In the genomic region with DNA sequence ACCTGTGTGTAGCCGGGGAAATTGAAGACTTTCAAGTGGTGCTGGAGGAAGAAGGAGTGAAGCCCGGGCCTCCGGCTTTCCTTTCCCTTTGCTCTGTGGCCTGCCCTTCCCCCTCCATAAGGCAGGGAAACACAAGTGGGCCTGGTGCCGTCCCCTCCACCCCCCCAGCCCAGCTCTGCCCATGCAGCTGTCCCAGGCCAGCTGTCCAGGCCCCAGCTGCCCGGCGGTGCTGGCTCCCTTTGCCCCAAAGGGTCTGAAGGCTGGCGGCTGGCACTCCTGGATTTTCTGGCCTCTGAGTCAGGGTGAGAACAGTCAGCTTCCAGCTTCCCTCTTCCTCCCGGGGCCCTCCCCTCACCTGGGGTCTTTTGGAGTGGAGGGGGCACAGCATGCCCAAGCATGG, we compare ENCODE assay signal across 10 cellular contexts. TPM values are rescaled to one million over a fixed set of nuclear protein-coding genes. Genes with fewer than 3 reads are reported as not detected.
DNase-seq lines count a peak whose midpoint lies in the region; ATAC-seq, FAIRE-seq and TF ChIP-seq lines count a peak whose summit lies in the region.
"Had no signal": no experiment of that assay in that cellular context is flagged by ENCODE, and none has a peak within 500 bp of the region (broad histone marks: within the 10 kb centered on the region; RNA-seq: fewer than 3 reads in every experiment).

No MANE protein-coding gene starts in this region.

- no peaks in the 10 kb centered on the region for H3K9me3 Mint-ChIP-seq in activated naive CD4-positive, alpha-beta T cell treated with anti-CD3 and anti-CD28 coated beads, Interleukin-2, amount 50 U/mL, for 72 hours

- H3K9me3 ChIP-seq in neuronal stem cell (replicated peaks in 1 of 2; ENCODE audit: control insufficient read depth in 2 of 2, insufficient read depth in 1 of 2, low read depth in 1 of 2, low read length in 2 of 2) (no peaks in the 10 kb centered on the region), upper lobe of right lung (no peaks in the 10 kb centered on the region)
- H3K9me3 ChIP-seq: left lung had no signal

- H3K36me3 ChIP-seq in neuronal stem cell (replicated peaks in 1 of 2; ENCODE audit: control insufficient read depth in 2 of 2, insufficient read depth in 2 of 2, low read length in 2 of 2) (peaks cover 0 to 10% of the 10 kb centered on the region in 2 donors), upper lobe of right lung (peaks cover 9% of the 10 kb centered on the region)

- H3K14ac ChIP-seq in neuronal stem cell (ENCODE audit: low read length): no peak overlapping the region

- peak overlapping the region; percentile 82 for H2AK5ac ChIP-seq in neuronal stem cell (ENCODE audit: low read depth, low read length)

- H3K4me3 ChIP-seq in dorsolateral prefrontal cortex (peak overlapping the region in 1 of 59 donors; percentile 19), neuronal stem cell (ENCODE audit: low read length in 2 of 2) (no peak overlapping the region), upper lobe of right lung (no peak overlapping the region)
- H3K4me3 ChIP-seq: left lung had no signal

- H3K23ac ChIP-seq in neuronal stem cell (ENCODE audit: low read depth, low read length, poor library complexity): no peak overlapping the region

- peak in 8 of 56 donors; percentile 10 to 31 (median 24) for TF ChIP-seq CTCF in dorsolateral prefrontal cortex (IDR thresholded peaks at IDR 0.05 in 54 of 56, conservative IDR thresholded peaks at IDR 0.05 in 2 of 56; ENCODE audit: low read depth in 1 of 56, partially characterized antibody in 56 of 56)
- TF ChIP-seq CTCF in upper lobe of right lung (IDR thresholded peaks at IDR 0.05): no peak
- TF ChIP-seq CTCF in D721Med (IDR thresholded peaks at IDR 0.05; ENCODE audit: insufficient read depth, missing control alignments): no peak

- H3K4me1 ChIP-seq in neuronal stem cell (ENCODE audit: control insufficient read depth in 2 of 2, insufficient read depth in 1 of 2, low read depth in 1 of 2, low read length in 2 of 2) (peaks cover 0 to 28% of the 10 kb centered on the region in 2 donors), upper lobe of right lung (peaks cover 44% of the 10 kb centered on the region)

- H3K4ac ChIP-seq in neuronal stem cell (ENCODE audit: low read length): no peak overlapping the region

- no peak overlapping the region for H2BK12ac ChIP-seq in neuronal stem cell (ENCODE audit: low read length)

- H3K4me2 ChIP-seq in neuronal stem cell (ENCODE audit: insufficient read depth, low read length, poor library complexity, severe bottlenecking): no peak overlapping the region

- H4K91ac ChIP-seq in neuronal stem cell (ENCODE audit: low read depth, low read length, poor library complexity): no peak overlapping the region

- DNase-seq in activated naive CD4-positive, alpha-beta T cell treated with anti-CD3 and anti-CD28 coated beads, Interleukin-2, amount 50 U/mL, for 72 hours (ENCODE audit: low spot score in 2 of 2): no peak
- no peak for DNase-seq in activated naive CD4-positive, alpha-beta T cell treated with Interleukin-2 at 50 U/mL for 16 hours
- DNase-seq in dorsolateral prefrontal cortex: peak; percentile 26 to 94 (median 91)
- no peak for DNase-seq in neuronal stem cell (ENCODE audit: low spot score)
- DNase-seq in upper lobe of right lung: no peak
- DNase-seq in effector CD4-positive, alpha-beta T cell: no peak
- DNase-seq in DMS53 treated with DMSO at 0.1 percent for 48 hours (lab: John Stamatoyannopoulos, UW; ENCODE audit: unreplicated experiment): no peak
- no peak for DNase-seq in D721Med (ENCODE audit: insufficient read length, low spot score)
- DNase-seq: activated CD4-positive, alpha-beta T cell treated with anti-CD3 and anti-CD28 coated beads for 1 hour; left lung had no signal

- peak overlapping the region; percentile 77 for H3K18ac ChIP-seq in neuronal stem cell (ENCODE audit: low read length)

- H3K27ac ChIP-seq in dorsolateral prefrontal cortex (peak overlapping the region; percentile 59 to 96 (median 89)), neuronal stem cell (replicated peaks; ENCODE audit: low read length) (peak overlapping the region; percentile 46), upper lobe of right lung (peak overlapping the region; percentile 65)

- no peak overlapping the region for H2AFZ ChIP-seq in neuronal stem cell (ENCODE audit: low read length)

- intact Hi-C loops in dorsolateral prefrontal cortex (cut with DNase I): loop anchor here in 1 of 2 donors (1.0 kb wide), 1 partner anchor 35 kb away; no protein-coding TSS in a partner anchor
- intact Hi-C loops in upper lobe of right lung (cut with DNase I): no loop called here

- no peak overlapping the region for H2BK15ac ChIP-seq in neuronal stem cell (ENCODE audit: low read length)

- no peak overlapping the region for H2BK120ac ChIP-seq in neuronal stem cell (ENCODE audit: low read depth, low read length)

- no peak for ATAC-seq in activated naive CD4-positive, alpha-beta T cell treated with anti-CD3 and anti-CD28 coated beads, Interleukin-2, amount 50 U/mL, for 72 hours
- ATAC-seq in upper lobe of right lung: no peak

- peak overlapping the region; percentile 81 to 94 for H3K27ac Mint-ChIP-seq in activated naive CD4-positive, alpha-beta T cell treated with anti-CD3 and anti-CD28 coated beads, Interleukin-2, amount 50 U/mL, for 72 hours

- WGBS in neuronal stem cell (ENCODE audit: extremely low coverage in 2 of 2, insufficient read length in 2 of 2, insufficient replicate concordance in 1 of 2), 2 donors: no CpG with 5 or more reads among the region's 8 CpGs

- no peak overlapping the region for H3K9ac ChIP-seq in neuronal stem cell (ENCODE audit: low read depth, low read length, poor library complexity)

- H3K27me3 ChIP-seq in dorsolateral prefrontal cortex (no peaks in the 10 kb centered on the region), neuronal stem cell (ENCODE audit: control insufficient read depth in 3 of 3, insufficient read depth in 3 of 3, low read depth in 1 of 3, low read length in 3 of 3) (no peaks in the 10 kb centered on the region), upper lobe of right lung (no peaks in the 10 kb centered on the region)
- H3K27me3 ChIP-seq: left lung had no signal

- H3K79me1 ChIP-seq in neuronal stem cell (ENCODE audit: low read depth, low read length): no peaks in the 10 kb centered on the region

- H3K36me3 Mint-ChIP-seq in activated naive CD4-positive, alpha-beta T cell treated with anti-CD3 and anti-CD28 coated beads, Interleukin-2, amount 50 U/mL, for 72 hours: peaks cover 23 to 49% of the 10 kb centered on the region in 2 donors

- H4K8ac ChIP-seq in neuronal stem cell (ENCODE audit: low read depth, low read length): no peak overlapping the region

- peak overlapping the region; percentile 44 for H2BK5ac ChIP-seq in neuronal stem cell (ENCODE audit: low read length)

- no peak for FAIRE-seq in D721Med (lab: Jason Lieb, UNC)

RNA-seq across cellular contexts. Expression of a gene that starts 27.7 kb away (rescaled TPM):
- total RNA-seq in activated naive CD4-positive, alpha-beta T cell treated with anti-CD3 and anti-CD28 coated beads, Interleukin-2, amount 50 U/mL, for 72 hours: 100 to 1,000 TPM; 270 to 324 TPM
- total RNA-seq in dorsolateral prefrontal cortex (100 to 1,000 TPM in 11 of 120 experiments, 10 to 100 TPM in 109; 22.6 to 179 (median 59.4) TPM), upper lobe of right lung (144 TPM)
- polyA plus RNA-seq in neuronal stem cell (2013, experiment 1 of 2): 51.9 TPM
- polyA plus RNA-seq in neuronal stem cell (2013, experiment 2 of 2): 51.1 TPM

Comparison
In these comparisons a context has a peak if more than half of its experiments do, and no peak if none do; other contexts are left out.
1. DNase-seq: peak in dorsolateral prefrontal cortex (10 of 10); none in activated naive CD4-positive, alpha-beta T cell treated with anti-CD3 and anti-CD28 coated beads, Interleukin-2, amount 50 U/mL, for 72 hours (0 of 2), activated naive CD4-positive, alpha-beta T cell treated with Interleukin-2 at 50 U/mL for 16 hours (single experiment), neuronal stem cell (single experiment), upper lobe of right lung (single experiment), effector CD4-positive, alpha-beta T cell (single experiment), DMS53 treated with DMSO at 0.1 percent for 48 hours (single experiment) and D721Med (single experiment).
2. Peak in every context shown above with its lines, with median percentiles within 50 percentile points of each other: H3K27ac ChIP-seq.